Comparison of ENCODE assay signal across 20 cellular contexts in the genomic region with DNA sequence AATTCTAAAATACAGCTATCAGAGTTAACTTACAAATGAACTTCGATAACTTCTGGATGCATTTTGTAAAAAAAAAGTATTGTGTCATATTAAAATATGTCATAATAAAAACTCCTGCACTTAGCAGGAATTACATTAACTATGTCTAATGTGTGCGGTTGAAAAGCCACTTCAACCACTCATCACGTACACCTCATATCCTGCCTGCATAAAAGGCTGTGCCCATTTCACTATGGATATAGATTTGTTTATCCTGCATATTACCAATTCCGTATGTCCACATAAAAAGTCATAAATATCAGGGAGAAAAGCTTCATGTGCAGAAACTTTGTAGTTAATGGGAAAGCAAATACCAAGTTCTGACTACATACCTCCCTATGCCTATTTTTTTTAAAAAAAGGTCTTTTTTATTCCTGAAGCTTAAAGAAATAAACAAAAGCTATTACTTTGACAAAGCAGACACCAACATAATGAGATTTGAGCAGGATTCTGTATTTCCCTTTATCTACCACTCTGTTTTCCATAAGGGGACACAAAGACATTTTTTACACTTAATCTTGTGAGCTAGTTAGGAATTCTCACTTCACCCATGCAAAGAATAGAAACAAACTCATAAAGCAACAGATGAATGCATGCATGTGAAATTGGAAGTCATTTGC.
DNase-seq lines count a peak whose midpoint lies in the region; TF ChIP-seq lines count a peak whose summit lies in the region.
"Had no signal": no experiment of that assay in that cellular context is flagged by ENCODE, and none has a peak within 500 bp of the region (broad histone marks: within the 10 kb centered on the region; RNA-seq: fewer than 3 reads in every experiment).

No MANE protein-coding gene starts in this region.

- H4K91ac ChIP-seq in trophoblast cell (ENCODE audit: low read depth, low read length), result no peak overlapping the region

- no CpG with 5 or more reads among the region's 4 CpGs for WGBS in trophoblast cell (ENCODE audit: extremely low coverage, insufficient coverage, insufficient read length)

- no peaks in the 10 kb centered on the region for H3K27me3 Mint-ChIP-seq in chondrocyte (ENCODE audit: low read depth)

- no peak overlapping the region for H3K4ac ChIP-seq in trophoblast cell (ENCODE audit: low read depth, low read length)

- H3K9me3 ChIP-seq in trophoblast cell (ENCODE audit: insufficient read depth, low read depth, low read length) (no peaks in the 10 kb centered on the region), tibial artery (no peaks in the 10 kb centered on the region)
- H3K9me3 ChIP-seq: MG63, Peyer's patch, SJCRH30 had no signal

- H3K4me3 ChIP-seq in HFF-Myc (replicated peaks; ENCODE audit: low read depth, low read length) (no peak overlapping the region), epithelial cell of esophagus (ENCODE audit: low read length) (no peak overlapping the region), trophoblast cell (ENCODE audit: low read depth, low read length) (no peak overlapping the region), tibial artery (no peak overlapping the region)
- H3K4me3 ChIP-seq: K562, MG63, Peyer's patch, SJCRH30 had no signal

- H3K23ac ChIP-seq in trophoblast cell (ENCODE audit: low read length), result no peak overlapping the region

- H3K36me3 ChIP-seq in trophoblast cell (ENCODE audit: control insufficient read depth in 1 of 2, insufficient read depth in 2 of 2, low read length in 2 of 2) (no peaks in the 10 kb centered on the region), tibial artery (no peaks in the 10 kb centered on the region)
- H3K36me3 ChIP-seq: MG63, Peyer's patch, SJCRH30 had no signal

- no peak overlapping the region for H2BK5ac ChIP-seq in trophoblast cell (ENCODE audit: low read depth, low read length, poor library complexity)

- no peak overlapping the region for H4K12ac ChIP-seq in trophoblast cell (ENCODE audit: low read depth, low read length)

- no peak overlapping the region for H2AK5ac ChIP-seq in trophoblast cell (ENCODE audit: low read length)

- no peaks in the 10 kb centered on the region for H3K79me2 ChIP-seq in trophoblast cell (ENCODE audit: control insufficient read depth, insufficient read depth, low read length, poor library complexity)

- DNase-seq in DMS53 (lab: John Stamatoyannopoulos, UW) (peak; percentile 71), HFF-Myc (ENCODE audit: extremely low read depth, low read depth) (peak; percentile 58), NCI-H510A treated with DMSO at 0.1 percent for 48 hours (lab: John Stamatoyannopoulos, UW) (peak; percentile 60), epithelial cell of esophagus (ENCODE audit: low read depth) (peak; percentile 4), trophoblast cell (no peak), chondrocyte (ENCODE audit: low spot score) (no peak), tibial artery (no peak)
- DNase-seq: CD4-positive, alpha-beta T cell; COR-L47; GDM1; GOT3; MG63; NCI-H187 treated with DMSO at 0.1 percent for 48 hours; NCI-H2171 treated with DMSO at 0.1 percent for 48 hours; NCI-H526 treated with DMSO at 0.1 percent for 48 hours; Peyer's patch; SJCRH30; T-cell had no signal

- no peak overlapping the region for H3K4me2 ChIP-seq in trophoblast cell (ENCODE audit: low read length)

- H3K27ac ChIP-seq in trophoblast cell (ENCODE audit: low read depth, low read length), result no peak overlapping the region
- H3K27ac ChIP-seq in tibial artery, result no peak overlapping the region
- H3K27ac ChIP-seq: Peyer's patch, SJCRH30 had no signal

- intact Hi-C loops in tibial artery (cut with DNase I; ENCODE audit: low total_unique reads), result no loop called here

- no peaks in the 10 kb centered on the region for H3K36me3 Mint-ChIP-seq in chondrocyte (ENCODE audit: low read depth)
- H3K36me3 Mint-ChIP-seq: T-cell had no signal

- H3K27me3 ChIP-seq in trophoblast cell (ENCODE audit: insufficient read depth, low read length), result no peaks in the 10 kb centered on the region
- no peaks in the 10 kb centered on the region for H3K27me3 ChIP-seq in tibial artery
- H3K27me3 ChIP-seq: MG63, Peyer's patch, SJCRH30 had no signal

- H3K4me1 ChIP-seq in trophoblast cell (ENCODE audit: control insufficient read depth in 1 of 2, insufficient read depth in 2 of 2, low read length in 2 of 2), result no peaks in the 10 kb centered on the region
- H3K4me1 ChIP-seq in tibial artery, result peaks cover 0 to 8% (median 0%) of the 10 kb centered on the region in 4 donors

- no peak overlapping the region for H2AFZ ChIP-seq in trophoblast cell (ENCODE audit: insufficient read depth, low read length, poor library complexity)

- H4K8ac ChIP-seq in trophoblast cell (ENCODE audit: low read depth, low read length), result no peak overlapping the region

- H2BK12ac ChIP-seq in trophoblast cell (ENCODE audit: low read length), result no peak overlapping the region

- H3K9me3 Mint-ChIP-seq in chondrocyte (ENCODE audit: low read depth), result peaks cover 6% of the 10 kb centered on the region
- H3K9me3 Mint-ChIP-seq: CD4-positive, alpha-beta T cell; T-cell; T-helper 2 cell treated with Interferon-gamma antibody and Interleukin-4, amounts not matched to agents 5 μg/mL and 100 μg/mL, for 36 hours had no signal

- TF ChIP-seq CTCF in HFF-Myc (IDR thresholded peaks at IDR 0.05; ENCODE audit: low read depth, low read length, missing control alignments) (no peak), epithelial cell of esophagus (IDR thresholded peaks at IDR 0.05; ENCODE audit: insufficient read depth, low read depth, low read length, missing control alignments) (no peak), chondrocyte (IDR thresholded peaks at IDR 0.05) (no peak), tibial artery (IDR thresholded peaks at IDR 0.05) (no peak)

- H3K4me1 Mint-ChIP-seq in chondrocyte (ENCODE audit: low read depth), result peaks cover 6% of the 10 kb centered on the region
- H3K4me1 Mint-ChIP-seq: T-cell had no signal

- no peak overlapping the region for H2BK120ac ChIP-seq in trophoblast cell (ENCODE audit: insufficient read depth, low read length, poor library complexity)

- no peaks in the 10 kb centered on the region for H3K79me1 ChIP-seq in trophoblast cell (ENCODE audit: low read length)

- no peak overlapping the region for H3K4me3 Mint-ChIP-seq in chondrocyte (ENCODE audit: unreplicated experiment)
- H3K4me3 Mint-ChIP-seq: CD4-positive, alpha-beta T cell; T-cell; T-helper 2 cell treated with Interferon-gamma antibody and Interleukin-4, amounts not matched to agents 5 μg/mL and 100 μg/mL, for 36 hours had no signal

- no peak overlapping the region for H3K27ac Mint-ChIP-seq in chondrocyte (ENCODE audit: unreplicated experiment)
- H3K27ac Mint-ChIP-seq: CD4-positive, alpha-beta T cell; T-cell; T-helper 2 cell treated with Interferon-gamma antibody and Interleukin-4, amounts not matched to agents 5 μg/mL and 100 μg/mL, for 36 hours had no signal

- no peak overlapping the region for H3K18ac ChIP-seq in trophoblast cell (ENCODE audit: low read length)

- no peak overlapping the region for H3K9ac ChIP-seq in trophoblast cell (ENCODE audit: low read length)

- no peak overlapping the region for H3K14ac ChIP-seq in trophoblast cell (ENCODE audit: low read length)

Comparison
In these comparisons a context has a peak if more than half of its experiments do, and no peak if none do; other contexts are left out.
1. DNase-seq: peak in DMS53 (single experiment), HFF-Myc (single experiment), NCI-H510A treated with DMSO at 0.1 percent for 48 hours (single experiment) and epithelial cell of esophagus (single experiment); none in trophoblast cell (0 of 2), chondrocyte (single experiment) and tibial artery (0 of 2).